In genomic region chr5:61479850-61480614, GRCh38 we compare ENCODE assay signal across 20 cellular contexts.
"Had no signal": no experiment of that assay in that cellular context is flagged by ENCODE, and none has a peak within 500 bp of the region (broad histone marks: within the 10 kb centered on the region; RNA-seq: fewer than 3 reads in every experiment).

No MANE protein-coding gene starts in this region.

- H3K27me3 ChIP-seq: colonic mucosa, esophagus squamous epithelium, neutrophil, sigmoid colon, tibial nerve had no signal

- FAIRE-seq: keratinocyte had no signal

- H3K4me1 ChIP-seq: colonic mucosa, esophagus squamous epithelium had no signal

- DNase-seq: colonic mucosa; dermis blood vessel endothelial cell; esophagus squamous epithelium; foreskin fibroblast; immature natural killer cell; left ventricle myocardium inferior; mesendoderm; naive thymus-derived CD4-positive, alpha-beta T cell; nephron progenitor cell; posterior cingulate gyrus; sigmoid colon; stimulated activated CD4-positive, alpha-beta T cell treated with anti-CD3 and anti-CD28 coated beads, Interleukin-2, amount 100 ng/mL, for 48 hours; stimulated activated CD8-positive, alpha-beta memory T cell treated with anti-CD3 and anti-CD28 coated beads, Interleukin-4, amount 100 ng/mL, for 48 hours; stimulated activated naive CD8-positive, alpha-beta T cell treated with anti-CD3 and anti-CD28 coated beads, Interleukin-15, Interleukin-2, amounts not matched to agents 100 U/mL and 50 U/mL, for 24 hours had no signal

- H3K27ac ChIP-seq: colonic mucosa, esophagus squamous epithelium, left ventricle myocardium inferior, neutrophil, sigmoid colon, skin epidermis, tibial nerve had no signal

- H3K4me3 ChIP-seq: colonic mucosa, esophagus squamous epithelium, left ventricle myocardium inferior, lung, sigmoid colon, skin epidermis, tibial nerve had no signal

- H3K9me3 ChIP-seq: colonic mucosa, esophagus squamous epithelium, left ventricle myocardium inferior, neutrophil, sigmoid colon, tibial nerve had no signal

- H3K36me3 ChIP-seq: colonic mucosa, esophagus squamous epithelium, left ventricle myocardium inferior, neutrophil, sigmoid colon had no signal

- ATAC-seq: naive thymus-derived CD4-positive, alpha-beta T cell; stimulated activated effector memory CD8-positive, alpha-beta T cell treated with anti-CD3 and anti-CD28 coated beads, Interleukin-12 subunit alpha, Interleukin-12 subunit beta, amount 100 ng/mL, for 72 hours; stimulated activated naive CD8-positive, alpha-beta T cell treated with anti-CD3 and anti-CD28 coated beads, Interleukin-15, Interleukin-2, amounts not matched to agents 100 U/mL and 50 U/mL, for 24 hours had no signal
